13 cellular contexts compared by ENCODE assay signal in the genomic region with DNA sequence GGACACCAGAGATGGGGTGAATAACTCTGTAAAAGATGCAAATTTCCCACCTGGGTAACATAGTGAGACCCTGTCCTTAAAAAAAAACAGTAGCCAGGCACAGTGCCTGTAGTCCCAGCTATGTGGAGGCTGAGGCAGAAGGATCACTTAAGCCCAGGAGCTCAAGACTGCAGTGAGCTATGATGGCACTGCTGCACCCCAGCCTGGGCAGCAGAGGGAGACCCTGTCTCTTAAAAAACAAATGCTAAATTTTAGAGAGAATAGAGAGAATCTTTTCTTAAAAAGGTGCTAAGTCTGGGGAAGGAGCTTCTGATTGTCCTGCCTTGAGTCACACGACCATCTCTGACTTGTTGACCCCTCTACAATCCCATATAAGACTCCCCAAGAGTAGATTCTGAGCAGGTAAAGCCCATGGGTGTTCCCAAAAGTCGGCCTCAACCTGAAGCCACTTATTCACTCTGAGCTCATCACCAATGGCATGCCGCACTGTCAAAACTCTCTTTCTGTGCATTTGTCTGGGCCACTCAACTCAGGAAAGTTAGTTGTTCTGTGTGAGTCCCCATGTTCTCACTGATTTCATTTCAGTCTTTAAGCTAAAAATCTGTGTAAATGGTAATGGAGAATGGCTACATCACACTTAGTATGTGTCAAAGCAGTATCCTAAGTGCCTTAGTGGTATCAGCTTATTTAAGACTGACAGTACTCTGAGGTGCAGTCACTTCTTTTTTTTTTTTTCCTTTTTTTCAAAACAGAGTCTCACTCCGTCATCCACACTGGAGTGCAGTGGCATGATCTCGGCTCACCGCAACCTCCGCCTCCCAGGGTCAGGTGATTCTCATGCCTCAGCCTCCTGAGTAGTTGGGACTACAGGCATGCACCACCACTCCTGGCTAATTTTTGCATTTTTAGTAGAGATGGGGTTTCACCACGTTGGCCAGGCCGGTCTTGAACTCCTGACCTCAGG. TPM values are rescaled to one million over a fixed set of nuclear protein-coding genes. Genes with fewer than 3 reads are reported as not detected.
A peak's percentile ranks its signal among the peaks of the same experiment; 100 is the strongest.
DNase-seq lines count a peak whose midpoint lies in the region; ATAC-seq and TF ChIP-seq lines count a peak whose summit lies in the region.
"Had no signal": no experiment of that assay in that cellular context is flagged by ENCODE, and none has a peak within 500 bp of the region (broad histone marks: within the 10 kb centered on the region; RNA-seq: fewer than 3 reads in every experiment).

No MANE protein-coding gene starts in this region.

- no peak for TF ChIP-seq POLR2A in erythroblast (IDR thresholded peaks at IDR 0.05; ENCODE audit: low read length)

- peak; percentile 65 for DNase-seq in activated CD4-positive, alpha-beta memory T cell treated with anti-CD3 and anti-CD28 coated beads for 36 hours
- no peak for DNase-seq in activated CD4-positive, alpha-beta memory T cell treated with anti-CD3 and anti-CD28 coated beads, Interleukin-2, amount 10 ng/mL, durations not matched to agents 7 days and 5 days
- DNase-seq in KBM-7 (peak; percentile 54), erythroblast (lab: John Stamatoyannopoulos, UW) (no peak)
- peak; percentile 25 for DNase-seq in activated naive CD4-positive, alpha-beta T cell treated with anti-CD3 and anti-CD28 coated beads, Interleukin-2, amount 50 U/mL, for 16 hours
- DNase-seq: kidney; NCI-H1930; Right ventricle myocardium superior; stimulated activated CD4-positive, alpha-beta T cell treated with anti-CD3 and anti-CD28 coated beads, Interleukin-4, amount 100 ng/mL, for 1 hour had no signal

- H3K4me3 Mint-ChIP-seq in activated CD4-positive, alpha-beta memory T cell treated with anti-CD3 and anti-CD28 coated beads for 36 hours: no peak overlapping the region
- no peak overlapping the region for H3K4me3 Mint-ChIP-seq in activated CD4-positive, alpha-beta memory T cell treated with anti-CD3 and anti-CD28 coated beads, Interleukin-2, amount 10 ng/mL, durations not matched to agents 7 days and 5 days
- H3K4me3 Mint-ChIP-seq in stimulated activated memory B cell treated with anti-CD40 and anti-IgM and Interleukin-4, amounts not matched to agents 10 μg/mL and 1 μg/mL and 100 μg/mL, for 72 hours: peak overlapping the region; percentile 26

- H3K9me3 Mint-ChIP-seq in activated CD4-positive, alpha-beta memory T cell treated with anti-CD3 and anti-CD28 coated beads for 36 hours: no peaks in the 10 kb centered on the region
- no peaks in the 10 kb centered on the region for H3K9me3 Mint-ChIP-seq in activated CD4-positive, alpha-beta memory T cell treated with anti-CD3 and anti-CD28 coated beads, Interleukin-2, amount 10 ng/mL, durations not matched to agents 7 days and 5 days
- no peaks in the 10 kb centered on the region for H3K9me3 Mint-ChIP-seq in stimulated activated memory B cell treated with anti-CD40 and anti-IgM and Interleukin-4, amounts not matched to agents 10 μg/mL and 1 μg/mL and 100 μg/mL, for 72 hours

- H3K36me3 Mint-ChIP-seq in activated CD4-positive, alpha-beta memory T cell treated with anti-CD3 and anti-CD28 coated beads for 36 hours: peaks cover 1% of the 10 kb centered on the region
- H3K36me3 Mint-ChIP-seq in activated CD4-positive, alpha-beta memory T cell treated with anti-CD3 and anti-CD28 coated beads, Interleukin-2, amount 10 ng/mL, durations not matched to agents 7 days and 5 days (ENCODE audit: low read depth): peaks cover 8% of the 10 kb centered on the region
- H3K36me3 Mint-ChIP-seq in stimulated activated memory B cell treated with anti-CD40 and anti-IgM and Interleukin-4, amounts not matched to agents 10 μg/mL and 1 μg/mL and 100 μg/mL, for 72 hours: peaks cover 19% of the 10 kb centered on the region

- intact Hi-C loops in activated CD4-positive, alpha-beta memory T cell treated with anti-CD3 and anti-CD28 coated beads for 36 hours (cut with micrococcal nuclease): loop anchor here (2.0 to 5.0 kb wide), 2 partner anchors 75 to 137 kb away; no protein-coding TSS in a partner anchor

- peak overlapping the region; percentile 49 for H3K27ac Mint-ChIP-seq in activated CD4-positive, alpha-beta memory T cell treated with anti-CD3 and anti-CD28 coated beads for 36 hours
- no peak overlapping the region for H3K27ac Mint-ChIP-seq in activated CD4-positive, alpha-beta memory T cell treated with anti-CD3 and anti-CD28 coated beads, Interleukin-2, amount 10 ng/mL, durations not matched to agents 7 days and 5 days
- H3K27ac Mint-ChIP-seq in stimulated activated memory B cell treated with anti-CD40 and anti-IgM and Interleukin-4, amounts not matched to agents 10 μg/mL and 1 μg/mL and 100 μg/mL, for 72 hours: peak overlapping the region; percentile 83

- in situ Hi-C loops in KBM-7 (cut with MboI; ENCODE audit: low pct_unique_long_range_greater_than_20kb, low sequenced_read_pairs): no loop called here

- H3K27me3 Mint-ChIP-seq in activated CD4-positive, alpha-beta memory T cell treated with anti-CD3 and anti-CD28 coated beads for 36 hours: no peaks in the 10 kb centered on the region
- no peaks in the 10 kb centered on the region for H3K27me3 Mint-ChIP-seq in activated CD4-positive, alpha-beta memory T cell treated with anti-CD3 and anti-CD28 coated beads, Interleukin-2, amount 10 ng/mL, durations not matched to agents 7 days and 5 days
- H3K27me3 Mint-ChIP-seq in stimulated activated memory B cell treated with anti-CD40 and anti-IgM and Interleukin-4, amounts not matched to agents 10 μg/mL and 1 μg/mL and 100 μg/mL, for 72 hours: no peaks in the 10 kb centered on the region

- CTCF ChIA-PET in activated CD4-positive, alpha-beta memory T cell treated with anti-CD3 and anti-CD28 coated beads for 36 hours (lab: Charles Lee): interaction anchor here (0.6 to 4.2 kb wide), 15 partner anchors 8 to 165 kb away, joined by 3 to 42 read pairs (median 4); no protein-coding TSS in a partner anchor
- CTCF ChIA-PET in activated CD4-positive, alpha-beta memory T cell treated with anti-CD3 and anti-CD28 coated beads, Interleukin-2, amount 10 ng/mL, durations not matched to agents 7 days and 5 days (lab: Charles Lee): interaction anchor here (0.7 to 4.0 kb wide), 4 partner anchors 74 to 339 kb away, joined by 3 to 20 read pairs (median 10); no protein-coding TSS in a partner anchor

- H3K4me1 Mint-ChIP-seq in activated CD4-positive, alpha-beta memory T cell treated with anti-CD3 and anti-CD28 coated beads for 36 hours (ENCODE audit: low read depth): peaks cover 73% of the 10 kb centered on the region
- peaks cover 60% of the 10 kb centered on the region for H3K4me1 Mint-ChIP-seq in activated CD4-positive, alpha-beta memory T cell treated with anti-CD3 and anti-CD28 coated beads, Interleukin-2, amount 10 ng/mL, durations not matched to agents 7 days and 5 days
- peaks cover 84% of the 10 kb centered on the region for H3K4me1 Mint-ChIP-seq in stimulated activated memory B cell treated with anti-CD40 and anti-IgM and Interleukin-4, amounts not matched to agents 10 μg/mL and 1 μg/mL and 100 μg/mL, for 72 hours

- ATAC-seq in stimulated activated memory B cell treated with anti-CD40 and anti-IgM and Interleukin-4, amounts not matched to agents 10 μg/mL and 1 μg/mL and 100 μg/mL, for 72 hours: peak; percentile 67
- ATAC-seq in HG03342 (IDR thresholded peaks at IDR 0.05; ENCODE audit: unreplicated experiment) (no peak), HG02623 (IDR thresholded peaks at IDR 0.05; ENCODE audit: unreplicated experiment) (no peak)

- POLR2A ChIA-PET in activated CD4-positive, alpha-beta memory T cell treated with anti-CD3 and anti-CD28 coated beads for 36 hours (lab: Charles Lee): interaction anchor here (0.6 to 1.4 kb wide), 8 partner anchors 8 to 155 kb away, joined by 3 to 7 read pairs (median 3); no protein-coding TSS in a partner anchor
- POLR2A ChIA-PET in activated CD4-positive, alpha-beta memory T cell treated with anti-CD3 and anti-CD28 coated beads, Interleukin-2, amount 10 ng/mL, durations not matched to agents 7 days and 5 days (lab: Charles Lee): interaction anchor here (1.0 to 2.1 kb wide), 3 partner anchors 8 to 133 kb away, joined by 3 to 7 read pairs (median 3); no protein-coding TSS in a partner anchor

RNA-seq across cellular contexts. Expression of gene PRKCB, which starts 41.6 kb away (rescaled TPM):
- total RNA-seq in activated CD4-positive, alpha-beta memory T cell treated with anti-CD3 and anti-CD28 coated beads for 36 hours: 10 to 100 TPM; 56.3 to 57.9 TPM
- 10 to 100 TPM; 77.3 to 81.4 TPM for total RNA-seq in activated CD4-positive, alpha-beta memory T cell treated with anti-CD3 and anti-CD28 coated beads, Interleukin-2, amount 10 ng/mL, durations not matched to agents 7 days and 5 days
- total RNA-seq: HT-29 had no signal

Comparison
In these comparisons a context has a peak if more than half of its experiments do, and no peak if none do; other contexts are left out.
1. DNase-seq: peak in activated CD4-positive, alpha-beta memory T cell treated with anti-CD3 and anti-CD28 coated beads for 36 hours (single experiment), KBM-7 (single experiment) and activated naive CD4-positive, alpha-beta T cell treated with anti-CD3 and anti-CD28 coated beads, Interleukin-2, amount 50 U/mL, for 16 hours (single experiment); none in activated CD4-positive, alpha-beta memory T cell treated with anti-CD3 and anti-CD28 coated beads, Interleukin-2, amount 10 ng/mL, durations not matched to agents 7 days and 5 days (single experiment) and erythroblast (0 of 2).